In the genomic region with DNA sequence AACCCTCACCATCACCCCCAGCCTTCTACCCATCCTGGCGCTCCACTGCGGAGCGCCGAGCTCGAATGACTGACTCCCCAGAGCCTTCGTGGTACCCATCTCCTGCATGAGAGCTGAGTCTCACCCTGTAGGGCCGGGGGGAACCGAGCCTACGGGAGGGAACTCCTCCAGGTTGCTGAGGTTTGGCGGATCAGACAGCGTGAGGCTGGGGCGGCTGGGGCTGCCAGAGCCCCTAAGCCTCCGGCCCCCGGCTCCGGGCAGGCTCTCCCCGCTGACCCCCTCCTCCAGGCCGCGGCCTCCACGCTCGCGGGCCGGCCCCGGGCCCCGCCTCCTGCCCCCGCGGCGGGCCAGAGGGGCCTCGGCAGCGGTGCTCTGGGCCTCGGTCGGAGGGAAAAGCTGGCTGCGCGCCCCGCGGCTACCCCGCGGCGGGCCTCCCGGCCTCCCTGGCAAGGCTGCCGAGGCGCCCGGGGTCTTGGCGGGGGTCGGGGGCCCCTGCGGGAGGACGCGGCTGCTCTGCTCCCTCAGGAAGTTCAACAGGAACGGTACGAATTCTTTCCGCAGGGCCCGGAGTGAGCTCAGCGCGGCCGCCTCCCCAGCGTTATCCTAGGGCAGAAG, we compare ENCODE assay signal across 9 cellular contexts. TPM values are rescaled to one million over a fixed set of nuclear protein-coding genes. Genes with fewer than 3 reads are reported as not detected.
A peak's percentile ranks its signal among the peaks of the same experiment; 100 is the strongest.
DNase-seq lines count a peak whose midpoint lies in the region; ATAC-seq and FAIRE-seq lines count a peak whose summit lies in the region.
"Had no signal": no experiment of that assay in that cellular context is flagged by ENCODE, and none has a peak within 500 bp of the region (broad histone marks: within the 10 kb centered on the region; RNA-seq: fewer than 3 reads in every experiment).

No MANE protein-coding gene starts in this region.

- peaks cover 6% of the 10 kb centered on the region for H3K27me3 ChIP-seq in ectodermal cell (ENCODE audit: control insufficient read depth, insufficient read depth, low read length, poor library complexity, severe bottlenecking)
- no peaks in the 10 kb centered on the region for H3K27me3 ChIP-seq in mononuclear cell (ENCODE audit: insufficient read depth, low read length)

- H3K36me3 ChIP-seq in SK-N-MC (ENCODE audit: insufficient read depth, low read length) = peaks cover 39% of the 10 kb centered on the region
- H3K36me3 ChIP-seq in ectodermal cell (ENCODE audit: control insufficient read depth, insufficient read depth, low read length) = peaks cover 26% of the 10 kb centered on the region

- 2% methylated on average over 55 of the region's 55 CpGs for WGBS in ectodermal cell, 2 experiments

- H3K27ac ChIP-seq in SK-N-MC (no peak overlapping the region), ectodermal cell (ENCODE audit: insufficient read depth, low read depth, low read length, poor library complexity, severe bottlenecking) (no peak overlapping the region)

- peak overlapping the region; percentile 95 for H3K4me3 ChIP-seq in SK-N-MC
- peak overlapping the region; percentile 93 for H3K4me3 ChIP-seq in ectodermal cell (ENCODE audit: insufficient read depth, low read depth, low read length)
- peak overlapping the region; percentile 86 for H3K4me3 ChIP-seq in mononuclear cell (ENCODE audit: low read length)

- DNase-seq in NCI-H82 (lab: John Stamatoyannopoulos, UW) = peak; percentile 37
- no peak for DNase-seq in NCI-H82 treated with DMSO at 0.1 percent for 48 hours (lab: John Stamatoyannopoulos, UW; ENCODE audit: unreplicated experiment)
- DNase-seq in SK-N-MC (ENCODE audit: low read depth, low spot score) = no peak
- peak; percentile 42 for DNase-seq in urothelium cell line (ENCODE audit: low spot score)
- DNase-seq in middle frontal gyrus (ENCODE audit: extremely low spot score, low spot score) = no peak

- peak; percentile 32 for ATAC-seq in HG02798 (IDR thresholded peaks at IDR 0.05; ENCODE audit: poor library complexity, unreplicated experiment)

- H3K9ac ChIP-seq in SK-N-MC (ENCODE audit: insufficient read length) = peak overlapping the region; percentile 88

- H3K4me1 ChIP-seq in ectodermal cell (ENCODE audit: control insufficient read depth, insufficient read depth, low read length) (peaks cover 10% of the 10 kb centered on the region), mononuclear cell (ENCODE audit: insufficient read depth, low read length) (peaks cover 17% of the 10 kb centered on the region)

- H3K9me3 ChIP-seq in SK-N-MC (ENCODE audit: low read depth, low read length) (no peaks in the 10 kb centered on the region), ectodermal cell (ENCODE audit: control insufficient read depth, low read length) (no peaks in the 10 kb centered on the region), mononuclear cell (ENCODE audit: low read depth, low read length) (no peaks in the 10 kb centered on the region)

- no peak for FAIRE-seq in urothelium cell line (lab: Jason Lieb, UNC)
- FAIRE-seq: G401.6 had no signal

RNA-seq across cellular contexts. Expression of a gene that starts 0.6 kb away (rescaled TPM):
- polyA plus RNA-seq in ectodermal cell (2013, experiment 1 of 4) = 14.2 TPM
- 17.6 TPM for polyA plus RNA-seq in ectodermal cell (2013, experiment 2 of 4)
- 14.6 TPM for polyA plus RNA-seq in ectodermal cell (2013, experiment 3 of 4)
- 15.7 TPM for polyA plus RNA-seq in ectodermal cell (2013, experiment 4 of 4)
- 7.6 TPM for total RNA-seq in mononuclear cell

Comparison
In these comparisons a context has a peak if more than half of its experiments do, and no peak if none do; other contexts are left out.
1. DNase-seq: peak in NCI-H82 (single experiment) and urothelium cell line (single experiment); none in NCI-H82 treated with DMSO at 0.1 percent for 48 hours (single experiment), SK-N-MC (single experiment) and middle frontal gyrus (single experiment).
2. Peak in every context shown above with its lines, with median percentiles within 50 percentile points of each other: H3K4me3 ChIP-seq.